ENCODE assay signal across 30 cellular contexts in genomic region chr1:3042481-3042880, GRCh38. TPM values are rescaled to one million over a fixed set of nuclear protein-coding genes. Genes with fewer than 3 reads are reported as not detected.
"Had no signal": no experiment of that assay in that cellular context is flagged by ENCODE, and none has a peak within 500 bp of the region (broad histone marks: within the 10 kb centered on the region; RNA-seq: fewer than 3 reads in every experiment).

No MANE protein-coding gene starts in this region.

- H3K27ac Mint-ChIP-seq: naive thymus-derived CD4-positive, alpha-beta T cell; stimulated activated memory B cell treated with anti-CD40 and anti-IgM and Interleukin-4, amounts not matched to agents 10 μg/mL and 1 μg/mL and 100 μg/mL, for 72 hours; stimulated activated naive CD8-positive, alpha-beta T cell treated with anti-CD3 and anti-CD28 coated beads, Interleukin-15, Interleukin-2, amounts not matched to agents 100 ng/mL and 50 ng/mL, for 24 hours had no signal

- H3K27ac ChIP-seq: dorsolateral prefrontal cortex, gastrocnemius medialis, heart right ventricle, parathyroid adenoma, psoas muscle, right lobe of liver, spleen, tibial nerve had no signal

- H3K4me1 Mint-ChIP-seq: neural crest cell; stimulated activated memory B cell treated with anti-CD40 and anti-IgM and Interleukin-4, amounts not matched to agents 10 μg/mL and 1 μg/mL and 100 μg/mL, for 72 hours had no signal

- H3K4me1 ChIP-seq: gastrocnemius medialis, heart right ventricle, parathyroid adenoma, psoas muscle, right lobe of liver, spleen, tibial nerve had no signal

- H3K9ac ChIP-seq: parathyroid adenoma had no signal

- H2AFZ ChIP-seq: parathyroid adenoma had no signal

- H3K4me3 Mint-ChIP-seq: naive thymus-derived CD4-positive, alpha-beta T cell; neural crest cell; stimulated activated memory B cell treated with anti-CD40 and anti-IgM and Interleukin-4, amounts not matched to agents 10 μg/mL and 1 μg/mL and 100 μg/mL, for 72 hours; stimulated activated naive CD8-positive, alpha-beta T cell treated with anti-CD3 and anti-CD28 coated beads, Interleukin-15, Interleukin-2, amounts not matched to agents 100 ng/mL and 50 ng/mL, for 24 hours had no signal

- DNase-seq: cortex of kidney; effector CD8-positive, alpha-beta T cell; gastrocnemius medialis; heart right ventricle; hypothalamus; mammary epithelial cell; naive thymus-derived CD4-positive, alpha-beta T cell; occipital lobe; psoas muscle; retina; right lobe of liver; spleen; stimulated activated CD4-positive, alpha-beta T cell treated with anti-CD3 and anti-CD28 coated beads, Interleukin-15, amount 100 ng/mL, for 24 hours; stimulated activated CD4-positive, alpha-beta T cell treated with anti-CD3 and anti-CD28 coated beads, Interleukin-1b, Interleukin-23, amount 100 ng/mL, for 48 hours; stimulated activated CD4-positive, alpha-beta T cell treated with anti-CD3 and anti-CD28 coated beads, Interleukin-4, amount 100 ng/mL, for 24 hours had no signal

- H3K36me3 ChIP-seq: gastrocnemius medialis, heart right ventricle, right lobe of liver, spleen had no signal

- H3K9me3 ChIP-seq: gastrocnemius medialis, psoas muscle, right lobe of liver, spleen had no signal

- H3K79me2 ChIP-seq: parathyroid adenoma had no signal

- H3K4me3 ChIP-seq: dorsolateral prefrontal cortex, gastrocnemius medialis, heart right ventricle, psoas muscle, right lobe of liver, spleen, tibial nerve had no signal

- H3K27me3 ChIP-seq: right lobe of liver, tibial nerve had no signal

- H3K9me3 Mint-ChIP-seq: stimulated activated memory B cell treated with anti-CD40 and anti-IgM and Interleukin-4, amounts not matched to agents 10 μg/mL and 1 μg/mL and 100 μg/mL, for 72 hours; stimulated activated naive CD8-positive, alpha-beta T cell treated with anti-CD3 and anti-CD28 coated beads, Interleukin-15, Interleukin-2, amounts not matched to agents 100 ng/mL and 50 ng/mL, for 24 hours had no signal

- H3K36me3 Mint-ChIP-seq: naive thymus-derived CD4-positive, alpha-beta T cell; stimulated activated memory B cell treated with anti-CD40 and anti-IgM and Interleukin-4, amounts not matched to agents 10 μg/mL and 1 μg/mL and 100 μg/mL, for 72 hours had no signal

RNA-seq across cellular contexts. Expression of gene ACTRT2, which starts 21.2 kb away (rescaled TPM):
- total RNA-seq: esophagus mucosa; fibroblast of lung; gastrocnemius medialis; heart right ventricle; left lobe of liver; lower leg skin; mammary epithelial cell; mesenteric fat pad; mononuclear cell; naive thymus-derived CD4-positive, alpha-beta T cell; neural crest cell; occipital lobe; psoas muscle; right lobe of liver; skeletal muscle tissue; spleen; temporal lobe; tibial nerve; urinary bladder had no signal

RNA-seq across cellular contexts. Expression of gene PRDM16, which starts 26.5 kb away (rescaled TPM):
- total RNA-seq: mammary epithelial cell, mononuclear cell had no signal
